In genomic region chr6:159278626-159279025, GRCh38 we compare ENCODE assay signal across 1 cellular context.
TF ChIP-seq lines count a peak whose summit lies in the region.

No MANE protein-coding gene starts in this region.

TF ChIP-seq in K562, 482 proteins besides CTCF, POLR2A, EP300 and RAD21 (continued from another document):
- TF ChIP-seq RREB1 (CRISPR knock-in tag; IDR thresholded peaks at IDR 0.05) (no peak), ZNF639 (CRISPR knock-in tag; conservative IDR thresholded peaks at IDR 0.05 in 1 of 2, IDR thresholded peaks at IDR 0.05 in 1 of 2) (no peak), ATF6 (CRISPR knock-in tag; IDR thresholded peaks at IDR 0.05) (no peak), ZNF79 (CRISPR knock-in tag; IDR thresholded peaks at IDR 0.05; ENCODE audit: low read depth) (no peak), HLTF (IDR thresholded peaks at IDR 0.05) (0 out of 2 replicates have a peak, but pooled peaks have one; percentile 42), ZNF668 (CRISPR knock-in tag; IDR thresholded peaks at IDR 0.05) (no peak), NCOA6 (IDR thresholded peaks at IDR 0.05) (no peak), ATF2 (CRISPR knock-in tag; IDR thresholded peaks at IDR 0.05) (no peak), BRD4 (IDR thresholded peaks at IDR 0.05) (no peak), ZC3H11A (IDR thresholded peaks at IDR 0.05; ENCODE audit: low read depth, low read length) (peak; percentile 88; the same call in 1 of the 2 replicates), SETDB1 (IDR thresholded peaks at IDR 0.05; ENCODE audit: low read length) (no peak), RNF2 (IDR thresholded peaks at IDR 0.05) (no peak), RBM25 (IDR thresholded peaks at IDR 0.05; ENCODE audit: low read depth, low read length, severe bottlenecking) (no peak), NFIX (CRISPR knock-in tag; IDR thresholded peaks at IDR 0.05; ENCODE audit: low read depth) (no peak), PCBP1 (IDR thresholded peaks at IDR 0.05; ENCODE audit: low read depth, low read length, poor library complexity, severe bottlenecking) (no peak), E2F1 (CRISPR knock-in tag; IDR thresholded peaks at IDR 0.05) (no peak), ZNF764 (CRISPR knock-in tag; IDR thresholded peaks at IDR 0.05; ENCODE audit: low read depth) (no peak), ZNF143 (CRISPR knock-in tag; IDR thresholded peaks at IDR 0.05) (no peak), TEAD4 (IDR thresholded peaks at IDR 0.05; ENCODE audit: low read length) (no peak), TEAD4 (CRISPR knock-in tag; IDR thresholded peaks at IDR 0.05; ENCODE audit: borderline replicate concordance) (no peak), DACH1 (IDR thresholded peaks at IDR 0.05; ENCODE audit: partially characterized antibody) (peak; percentile 91), CHCHD3 (CRISPR knock-in tag; IDR thresholded peaks at IDR 0.05) (no peak), MAFF (IDR thresholded peaks at IDR 0.05; ENCODE audit: low read length) (no peak), ZNF589 (CRISPR knock-in tag; IDR thresholded peaks at IDR 0.05; ENCODE audit: low read depth) (no peak), EHMT2 (IDR thresholded peaks at IDR 0.05) (no peak), ZNF217 (CRISPR knock-in tag; IDR thresholded peaks at IDR 0.05) (no peak), KDM2B (CRISPR knock-in tag; IDR thresholded peaks at IDR 0.05) (no peak), SAFB (IDR thresholded peaks at IDR 0.05; ENCODE audit: borderline replicate concordance, low read depth, low read length) (no peak), ZC3H4 (CRISPR knock-in tag; IDR thresholded peaks at IDR 0.05; ENCODE audit: borderline replicate concordance) (no peak), ZNF584 (CRISPR knock-in tag; IDR thresholded peaks at IDR 0.05; ENCODE audit: low read depth) (no peak), STAT6 (CRISPR knock-in tag; IDR thresholded peaks at IDR 0.05) (no peak), EGR1 (conservative IDR thresholded peaks at IDR 0.05) (no peak), CCAR2 (IDR thresholded peaks at IDR 0.05; ENCODE audit: low read depth, low read length) (no peak), HMBOX1 (IDR thresholded peaks at IDR 0.05) (no peak), HMG20A (CRISPR knock-in tag; conservative IDR thresholded peaks at IDR 0.05) (no peak), ILK (tag; IDR thresholded peaks at IDR 0.05; ENCODE audit: borderline replicate concordance, low read depth) (no peak), BACH1 (tag; IDR thresholded peaks at IDR 0.05) (no peak), ZNF354B (CRISPR knock-in tag; IDR thresholded peaks at IDR 0.05) (no peak), ZNF592 (IDR thresholded peaks at IDR 0.05) (no peak), NFXL1 (CRISPR knock-in tag; IDR thresholded peaks at IDR 0.05) (no peak), MTA1 (IDR thresholded peaks at IDR 0.05; ENCODE audit: borderline replicate concordance) (peak; percentile 94), FOXK1 (CRISPR knock-in tag; IDR thresholded peaks at IDR 0.05; ENCODE audit: borderline replicate concordance) (no peak), GABPA (tag; conservative IDR thresholded peaks at IDR 0.05; ENCODE audit: low read depth) (no peak), ZNF384 (IDR thresholded peaks at IDR 0.05; ENCODE audit: low read depth, low read length) (no peak), NFIC (IDR thresholded peaks at IDR 0.05) (peak; percentile 11; the same call in 1 of the 2 replicates), TCF15 (CRISPR knock-in tag; IDR thresholded peaks at IDR 0.05) (no peak), TAL1 (IDR thresholded peaks at IDR 0.05) (no peak), FOXP1 (CRISPR knock-in tag; IDR thresholded peaks at IDR 0.05) (no peak)
